ENCODE assay signal across 11 cellular contexts in genomic region chr2:28399946-28400345, GRCh38. TPM values are rescaled to one million over a fixed set of nuclear protein-coding genes. Genes with fewer than 3 reads are reported as not detected.
A peak's percentile ranks its signal among the peaks of the same experiment; 100 is the strongest.
DNase-seq lines count a peak whose midpoint lies in the region; ATAC-seq and TF ChIP-seq lines count a peak whose summit lies in the region.
"Had no signal": no experiment of that assay in that cellular context is flagged by ENCODE, and none has a peak within 500 bp of the region (broad histone marks: within the 10 kb centered on the region; RNA-seq: fewer than 3 reads in every experiment).

No MANE protein-coding gene starts in this region.

- TF ChIP-seq CTCF in mesothelial cell of epicardium (IDR thresholded peaks at IDR 0.05; ENCODE audit: unreplicated experiment) = no peak
- TF ChIP-seq CTCF in type B pancreatic cell (conservative IDR thresholded peaks at IDR 0.05) = no peak

- H3K36me3 ChIP-seq in esophagus (ENCODE audit: control insufficient read depth in 2 of 2, insufficient read depth in 2 of 2, low read length in 1 of 2) (peaks cover 19 to 27% of the 10 kb centered on the region in 2 donors), neuronal stem cell (replicated peaks in 1 of 2; ENCODE audit: control insufficient read depth in 2 of 2, insufficient read depth in 2 of 2, low read length in 2 of 2) (peaks cover 12% of the 10 kb centered on the region in 2 donors)

- no peak overlapping the region for H3K9ac ChIP-seq in neuronal stem cell (ENCODE audit: low read depth, low read length, poor library complexity)

- H2AK5ac ChIP-seq in neuronal stem cell (ENCODE audit: low read depth, low read length) = no peak overlapping the region

- H2BK12ac ChIP-seq in neuronal stem cell (ENCODE audit: low read length) = no peak overlapping the region

- H2BK120ac ChIP-seq in neuronal stem cell (ENCODE audit: low read depth, low read length) = no peak overlapping the region

- H3K23ac ChIP-seq in neuronal stem cell (ENCODE audit: low read depth, low read length, poor library complexity) = no peak overlapping the region

- no peak overlapping the region for H4K91ac ChIP-seq in neuronal stem cell (ENCODE audit: low read depth, low read length, poor library complexity)

- no peaks in the 10 kb centered on the region for H3K27me3 Mint-ChIP-seq in activated CD4-positive, alpha-beta T cell treated with anti-CD3 and anti-CD28 coated beads, Interleukin-2, amount 10 ng/mL, durations not matched to agents 24 days and 14 days
- H3K27me3 Mint-ChIP-seq in mesothelial cell of epicardium (ENCODE audit: low read depth) (no peaks in the 10 kb centered on the region), type B pancreatic cell (no peaks in the 10 kb centered on the region)

- no peak overlapping the region for H2BK5ac ChIP-seq in neuronal stem cell (ENCODE audit: low read length)

- H3K27me3 ChIP-seq in esophagus (ENCODE audit: control insufficient read depth in 1 of 2, insufficient read depth in 2 of 2, low read length in 2 of 2) (no peaks in the 10 kb centered on the region), neuronal stem cell (ENCODE audit: control insufficient read depth in 3 of 3, insufficient read depth in 3 of 3, low read depth in 1 of 3, low read length in 3 of 3) (no peaks in the 10 kb centered on the region)

- intact Hi-C loops in activated CD4-positive, alpha-beta T cell treated with anti-CD3 and anti-CD28 coated beads, Interleukin-2, amount 10 ng/mL, durations not matched to agents 24 days and 14 days (cut with micrococcal nuclease) = no loop called here

- H3K4me3 Mint-ChIP-seq in activated CD4-positive, alpha-beta T cell treated with anti-CD3 and anti-CD28 coated beads, Interleukin-2, amount 10 ng/mL, durations not matched to agents 24 days and 14 days = no peak overlapping the region
- H3K4me3 Mint-ChIP-seq in mesothelial cell of epicardium = no peak overlapping the region
- H3K4me3 Mint-ChIP-seq in type B pancreatic cell = peak overlapping the region; percentile 6

- H3K4me3 ChIP-seq in esophagus (ENCODE audit: low read depth in 1 of 2, low read length in 2 of 2) = peak overlapping the region in 1 of 2 donors; percentile 24
- no peak overlapping the region for H3K4me3 ChIP-seq in neuronal stem cell (ENCODE audit: low read length in 2 of 2)

- H3K27ac ChIP-seq in esophagus (ENCODE audit: low read depth in 2 of 2, low read length in 1 of 2) (peak overlapping the region; percentile 61 to 81), neuronal stem cell (replicated peaks; ENCODE audit: low read length) (no peak overlapping the region)

- H3K27ac Mint-ChIP-seq in activated CD4-positive, alpha-beta T cell treated with anti-CD3 and anti-CD28 coated beads, Interleukin-2, amount 10 ng/mL, durations not matched to agents 24 days and 14 days = peak overlapping the region; percentile 40
- H3K27ac Mint-ChIP-seq in mesothelial cell of epicardium (peak overlapping the region; percentile 37), type B pancreatic cell (peak overlapping the region; percentile 41)

- no peaks in the 10 kb centered on the region for H3K9me3 Mint-ChIP-seq in activated CD4-positive, alpha-beta T cell treated with anti-CD3 and anti-CD28 coated beads, Interleukin-2, amount 10 ng/mL, durations not matched to agents 24 days and 14 days
- no peaks in the 10 kb centered on the region for H3K9me3 Mint-ChIP-seq in mesothelial cell of epicardium
- H3K9me3 Mint-ChIP-seq in type B pancreatic cell = no peaks in the 10 kb centered on the region

- no peak overlapping the region for H2BK15ac ChIP-seq in neuronal stem cell (ENCODE audit: low read length)

- H3K4me1 ChIP-seq in esophagus (ENCODE audit: control insufficient read depth in 2 of 2, insufficient read depth in 2 of 2, low read length in 1 of 2) (peaks cover 20 to 21% of the 10 kb centered on the region in 2 donors), neuronal stem cell (ENCODE audit: control insufficient read depth in 2 of 2, insufficient read depth in 1 of 2, low read depth in 1 of 2, low read length in 2 of 2) (peaks cover 25 to 26% of the 10 kb centered on the region in 2 donors)

- no peak for DNase-seq in activated CD4-positive, alpha-beta T cell treated with anti-CD3 and anti-CD28 coated beads, Interleukin-2, amount 10 ng/mL, durations not matched to agents 24 days and 14 days
- DNase-seq in activated CD4-positive, alpha-beta T cell treated with anti-CD3 and anti-CD28 coated beads for 48 hours = no peak
- DNase-seq in mesothelial cell of epicardium (ENCODE audit: low spot score in 2 of 2, unreplicated experiment in 2 of 2) (no peak), type B pancreatic cell (ENCODE audit: extremely low spot score, unreplicated experiment) (no peak), cerebellar nuclear complex (lab: John Stamatoyannopoulos, UW) (no peak), neuronal stem cell (ENCODE audit: low spot score) (no peak)
- DNase-seq: activated CD4-positive, alpha-beta T cell treated with anti-CD3 and anti-CD28 coated beads, Interleukin-2, amount 50 U/mL, for 1 hour; amniotic stem cell; left cardiac atrium had no signal

- no peak overlapping the region for H3K4me2 ChIP-seq in neuronal stem cell (ENCODE audit: insufficient read depth, low read length, poor library complexity, severe bottlenecking)

- no peak overlapping the region for H3K18ac ChIP-seq in neuronal stem cell (ENCODE audit: low read length)

- H3K36me3 Mint-ChIP-seq in activated CD4-positive, alpha-beta T cell treated with anti-CD3 and anti-CD28 coated beads, Interleukin-2, amount 10 ng/mL, durations not matched to agents 24 days and 14 days (ENCODE audit: low read depth) = peaks cover 56% of the 10 kb centered on the region
- H3K36me3 Mint-ChIP-seq in mesothelial cell of epicardium (peaks cover 5% of the 10 kb centered on the region), type B pancreatic cell (peaks cover 5% of the 10 kb centered on the region)

- no peak overlapping the region for H3K4ac ChIP-seq in neuronal stem cell (ENCODE audit: low read length)

- 29 to 30% methylated on average over 6 of the region's 6 CpGs for WGBS in esophagus, 2 donors
- WGBS in neuronal stem cell (ENCODE audit: extremely low coverage in 2 of 2, insufficient read length in 2 of 2, insufficient replicate concordance in 1 of 2), 2 donors = no CpG with 5 or more reads among the region's 6 CpGs

- H3K4me1 Mint-ChIP-seq in activated CD4-positive, alpha-beta T cell treated with anti-CD3 and anti-CD28 coated beads, Interleukin-2, amount 10 ng/mL, durations not matched to agents 24 days and 14 days = peaks cover 60% of the 10 kb centered on the region
- H3K4me1 Mint-ChIP-seq in mesothelial cell of epicardium = peaks cover 40% of the 10 kb centered on the region
- peaks cover 15% of the 10 kb centered on the region for H3K4me1 Mint-ChIP-seq in type B pancreatic cell (ENCODE audit: unreplicated experiment)

- H3K79me1 ChIP-seq in neuronal stem cell (ENCODE audit: low read depth, low read length) = peaks cover 6% of the 10 kb centered on the region

- no peak overlapping the region for H4K8ac ChIP-seq in neuronal stem cell (ENCODE audit: low read depth, low read length)

- no peak for ATAC-seq in GM21360 (IDR thresholded peaks at IDR 0.05; ENCODE audit: unreplicated experiment)

- H3K9me3 ChIP-seq in esophagus (ENCODE audit: control insufficient read depth in 2 of 2, insufficient read depth in 1 of 2, low read depth in 1 of 2, low read length in 1 of 2) (no peaks in the 10 kb centered on the region), neuronal stem cell (replicated peaks in 1 of 2; ENCODE audit: control insufficient read depth in 2 of 2, insufficient read depth in 1 of 2, low read depth in 1 of 2, low read length in 2 of 2) (peaks cover 0 to 1% of the 10 kb centered on the region in 2 donors)

- H3K14ac ChIP-seq in neuronal stem cell (ENCODE audit: low read length) = no peak overlapping the region

- no peak overlapping the region for H2AFZ ChIP-seq in neuronal stem cell (ENCODE audit: low read length)

RNA-seq across cellular contexts. Expression of gene FOSL2, which starts 7.3 kb away (rescaled TPM):
- total RNA-seq in activated CD4-positive, alpha-beta T cell treated with anti-CD3 and anti-CD28 coated beads, Interleukin-2, amount 10 ng/mL, durations not matched to agents 24 days and 14 days = 73.2 and 80.6 TPM in 2 replicates
- 10 to 100 TPM; 53.2 to 60.0 TPM for polyA plus RNA-seq in esophagus
- total RNA-seq in mesothelial cell of epicardium (60.3 to 62.3 TPM (median 60.5 TPM) in 3 replicates), type B pancreatic cell (ENCODE audit: low replicate concordance) (42.1 and 100 TPM in 2 replicates)
- polyA plus RNA-seq in neuronal stem cell (2013, experiment 1 of 2) = 6.6 TPM
- polyA plus RNA-seq in neuronal stem cell (2013, experiment 2 of 2) = 6.6 TPM
